In genomic region chr1:1001057-1001630, GRCh38 we compare ENCODE assay signal across 7 cellular contexts. TPM values are rescaled to one million over a fixed set of nuclear protein-coding genes. Genes with fewer than 3 reads are reported as not detected.
A peak's percentile ranks its signal among the peaks of the same experiment; 100 is the strongest.
DNase-seq lines count a peak whose midpoint lies in the region; ATAC-seq, FAIRE-seq and TF ChIP-seq lines count a peak whose summit lies in the region.
"Had no signal": no experiment of that assay in that cellular context is flagged by ENCODE, and none has a peak within 500 bp of the region (broad histone marks: within the 10 kb centered on the region; RNA-seq: fewer than 3 reads in every experiment).

No MANE protein-coding gene starts in this region.

- H3K4me2 ChIP-seq in mesenchymal stem cell (ENCODE audit: low read length, poor library complexity, severe bottlenecking), result peak overlapping the region; percentile 99

- H3K4ac ChIP-seq in mesenchymal stem cell (ENCODE audit: low read depth in 1 of 2, low read length in 2 of 2), result peak overlapping the region in 1 of 2 experiments; percentile 57

- peaks cover 24% of the 10 kb centered on the region for H3K4me1 Mint-ChIP-seq in CD8-positive, alpha-beta T cell (ENCODE audit: low read depth)
- peaks cover 11% of the 10 kb centered on the region for H3K4me1 Mint-ChIP-seq in activated T-cell treated with anti-CD3 and anti-CD28 coated beads, Interleukin-2, amount 50 U/mL, for 72 hours (ENCODE audit: low read depth)

- H3K27ac Mint-ChIP-seq in CD8-positive, alpha-beta T cell, result peak overlapping the region; percentile 94
- H3K27ac Mint-ChIP-seq in activated T-cell treated with anti-CD3 and anti-CD28 coated beads, Interleukin-2, amount 50 U/mL, for 72 hours, result no peak overlapping the region

- H2BK5ac ChIP-seq in mesenchymal stem cell (ENCODE audit: low read depth, low read length, poor library complexity, severe bottlenecking), result no peak overlapping the region

- H3K27ac ChIP-seq in CD8-positive, alpha-beta T cell (ENCODE audit: low read depth, low read length), result no peak overlapping the region
- H3K27ac ChIP-seq in mesenchymal stem cell (ENCODE audit: low read length, poor library complexity, severe bottlenecking), result no peak overlapping the region

- no peak for ATAC-seq in CD8-positive, alpha-beta T cell
- ATAC-seq in activated T-cell treated with anti-CD3 and anti-CD28 coated beads, Interleukin-2, amount 50 U/mL, for 72 hours (replicated peaks in 1 of 2), result no peak
- no peak for ATAC-seq in HG02763 (IDR thresholded peaks at IDR 0.05; ENCODE audit: unreplicated experiment)

- peak overlapping the region; percentile 34 to 35 for H3K18ac ChIP-seq in mesenchymal stem cell (ENCODE audit: low read depth in 1 of 2, low read length in 2 of 2)

- CTCF ChIA-PET in CD8-positive, alpha-beta T cell (lab: Charles Lee), result interaction anchor here (0.8 to 3.7 kb wide), 10 partner anchors 8 to 63 kb away, joined by 3 to 34 read pairs (median 7); partner anchors contain the start of genes ISG15 and PERM1

- DNase-seq in CD8-positive, alpha-beta T cell, result no peak
- no peak for DNase-seq in activated T-cell treated with anti-CD3 and anti-CD28 coated beads, Interleukin-2, amount 50 U/mL, for 72 hours
- DNase-seq in mesenchymal stem cell (no peak), NCI-H2196 treated with DMSO at 0.1 percent for 48 hours (lab: John Stamatoyannopoulos, UW; ENCODE audit: unreplicated experiment) (no peak), D721Med (ENCODE audit: insufficient read length, low spot score) (no peak)

- H3K9ac ChIP-seq in mesenchymal stem cell (ENCODE audit: low read length), result peak overlapping the region; percentile 83

- H3K9me3 Mint-ChIP-seq in CD8-positive, alpha-beta T cell, result no peaks in the 10 kb centered on the region
- H3K9me3 Mint-ChIP-seq in activated T-cell treated with anti-CD3 and anti-CD28 coated beads, Interleukin-2, amount 50 U/mL, for 72 hours, result no peaks in the 10 kb centered on the region

- TF ChIP-seq CTCF in CD8-positive, alpha-beta T cell (IDR thresholded peaks at IDR 0.05), result no peak
- no peak for TF ChIP-seq CTCF in D721Med (IDR thresholded peaks at IDR 0.05; ENCODE audit: insufficient read depth, missing control alignments)

- no peak overlapping the region for H3K23ac ChIP-seq in mesenchymal stem cell (ENCODE audit: low read length in 2 of 2)

- no peak overlapping the region for H3K14ac ChIP-seq in mesenchymal stem cell (ENCODE audit: low read length in 2 of 2)

- peaks cover 33% of the 10 kb centered on the region for H3K27me3 Mint-ChIP-seq in CD8-positive, alpha-beta T cell (ENCODE audit: low read depth)
- peaks cover 35% of the 10 kb centered on the region for H3K27me3 Mint-ChIP-seq in activated T-cell treated with anti-CD3 and anti-CD28 coated beads, Interleukin-2, amount 50 U/mL, for 72 hours (ENCODE audit: low read depth)

- intact Hi-C loops in CD8-positive, alpha-beta T cell (cut with DNase I, micrococcal nuclease), result loop anchor here (1.0 to 5.0 kb wide), 3 partner anchors 12 to 61 kb away; partner anchors contain the start of gene ISG15 (in 1 of the 2)

- no peaks in the 10 kb centered on the region for H3K36me3 Mint-ChIP-seq in CD8-positive, alpha-beta T cell
- peaks cover 0 to 2% of the 10 kb centered on the region in 2 donors for H3K36me3 Mint-ChIP-seq in activated T-cell treated with anti-CD3 and anti-CD28 coated beads, Interleukin-2, amount 50 U/mL, for 72 hours (ENCODE audit: insufficient read depth in 2 of 2)

- peak overlapping the region; percentile 46 for H2BK120ac ChIP-seq in mesenchymal stem cell (ENCODE audit: low read depth, low read length)

- H2AK5ac ChIP-seq in mesenchymal stem cell (ENCODE audit: low read length, severe bottlenecking), result no peak overlapping the region

- H2BK12ac ChIP-seq in mesenchymal stem cell (ENCODE audit: low read length in 2 of 2), result peak overlapping the region in 1 of 2 experiments; percentile 90

- peaks cover 59% of the 10 kb centered on the region for H3K4me1 ChIP-seq in CD8-positive, alpha-beta T cell (ENCODE audit: insufficient read depth, low read length)
- H3K4me1 ChIP-seq in mesenchymal stem cell (ENCODE audit: control insufficient read depth, insufficient read depth, low read depth, low read length), result peaks cover 57% of the 10 kb centered on the region

- peak overlapping the region; percentile 50 for H3K4me3 ChIP-seq in CD8-positive, alpha-beta T cell (ENCODE audit: low read depth, low read length)
- peak overlapping the region; percentile 47 to 55 for H3K4me3 ChIP-seq in mesenchymal stem cell (ENCODE audit: insufficient read depth in 1 of 2, low read depth in 1 of 2, low read length in 2 of 2)

- H2AFZ ChIP-seq in mesenchymal stem cell (ENCODE audit: low read depth, low read length), result no peak overlapping the region

- peak overlapping the region; percentile 75 for H2BK15ac ChIP-seq in mesenchymal stem cell (ENCODE audit: low read depth, poor library complexity, severe bottlenecking)

- H3K36me3 ChIP-seq in CD8-positive, alpha-beta T cell (ENCODE audit: insufficient read depth, low read length), result no peaks in the 10 kb centered on the region
- H3K36me3 ChIP-seq in mesenchymal stem cell (ENCODE audit: control insufficient read depth in 1 of 2, insufficient read depth in 2 of 2, low read depth in 1 of 2, low read length in 2 of 2), result peaks cover 0 to 11% of the 10 kb centered on the region in 2 experiments

- WGBS in mesenchymal stem cell, result 5% methylated on average over 27 of the region's 36 CpGs

- peaks cover 49% of the 10 kb centered on the region for H3K27me3 ChIP-seq in CD8-positive, alpha-beta T cell (ENCODE audit: insufficient read depth, low read length)
- H3K27me3 ChIP-seq in mesenchymal stem cell (ENCODE audit: control insufficient read depth in 1 of 2, insufficient read depth in 1 of 2, low read length in 2 of 2), result peaks cover 16 to 83% of the 10 kb centered on the region in 2 experiments

- POLR2A ChIA-PET in CD8-positive, alpha-beta T cell (lab: Charles Lee), result interaction anchor here (1.1 kb wide), 1 partner anchor 12 kb away, joined by 3 read pairs; the partner anchor contains the start of gene ISG15

- peaks cover 4% of the 10 kb centered on the region for H3K79me1 ChIP-seq in mesenchymal stem cell (replicated peaks; ENCODE audit: low read length, poor library complexity, severe bottlenecking)

- no peak overlapping the region for H4K91ac ChIP-seq in mesenchymal stem cell (ENCODE audit: low read length)

- no peaks in the 10 kb centered on the region for H3K9me3 ChIP-seq in CD8-positive, alpha-beta T cell (ENCODE audit: low read length)
- H3K9me3 ChIP-seq in mesenchymal stem cell (ENCODE audit: control insufficient read depth, low read length), result no peaks in the 10 kb centered on the region

- peak overlapping the region; percentile 82 for H3K4me3 Mint-ChIP-seq in CD8-positive, alpha-beta T cell
- H3K4me3 Mint-ChIP-seq in activated T-cell treated with anti-CD3 and anti-CD28 coated beads, Interleukin-2, amount 50 U/mL, for 72 hours, result peak overlapping the region; percentile 80 to 81

- H4K8ac ChIP-seq in mesenchymal stem cell (ENCODE audit: low read length), result peak overlapping the region; percentile 75

- FAIRE-seq in D721Med (lab: Jason Lieb, UNC), result no peak

RNA-seq across cellular contexts. Expression of gene HES4, which starts 1.2 kb away (rescaled TPM):
- 10 to 100 TPM; 26.0 to 30.9 TPM for total RNA-seq in CD8-positive, alpha-beta T cell
- 1 to 10 TPM; 7.8 to 9.9 TPM for total RNA-seq in activated T-cell treated with anti-CD3 and anti-CD28 coated beads, Interleukin-2, amount 50 U/mL, for 72 hours
- 28.5 TPM for polyA plus RNA-seq in mesenchymal stem cell (2013, experiment 1 of 2)
- 25.8 TPM for polyA plus RNA-seq in mesenchymal stem cell (2013, experiment 2 of 2)

RNA-seq across cellular contexts. Expression of gene ISG15, which starts 12.2 kb away (rescaled TPM):
- 10 to 100 TPM; 56.4 to 58.4 TPM for total RNA-seq in CD8-positive, alpha-beta T cell
- total RNA-seq in activated T-cell treated with anti-CD3 and anti-CD28 coated beads, Interleukin-2, amount 50 U/mL, for 72 hours, result 100 to 1,000 TPM in 1 of 2 donors, 10 to 100 TPM in 1; 81.0 to 197 TPM
- polyA plus RNA-seq in mesenchymal stem cell (2013, experiment 1 of 2), result 70.3 TPM
- polyA plus RNA-seq in mesenchymal stem cell (2013, experiment 2 of 2), result 75.0 TPM

RNA-seq across cellular contexts. Expression of gene AGRN, which starts 18.8 kb away (rescaled TPM):
- 10 to 100 TPM; 12.1 to 14.0 TPM for total RNA-seq in CD8-positive, alpha-beta T cell
- 100 to 1,000 TPM in 1 of 2 donors, 10 to 100 TPM in 1; 69.0 to 112 TPM for total RNA-seq in activated T-cell treated with anti-CD3 and anti-CD28 coated beads, Interleukin-2, amount 50 U/mL, for 72 hours
- 64.9 TPM for polyA plus RNA-seq in mesenchymal stem cell (2013, experiment 1 of 2)
- 62.3 TPM for polyA plus RNA-seq in mesenchymal stem cell (2013, experiment 2 of 2)

RNA-seq across cellular contexts. Expression of gene PERM1, which starts 19.3 kb away (rescaled TPM):
- under 1 TPM in 1 of 2 experiments, not detected in 1; 0.08 TPM for total RNA-seq in CD8-positive, alpha-beta T cell
- not detected for total RNA-seq in activated T-cell treated with anti-CD3 and anti-CD28 coated beads, Interleukin-2, amount 50 U/mL, for 72 hours
- polyA plus RNA-seq in mesenchymal stem cell (2013, experiment 1 of 2), result not detected
- not detected for polyA plus RNA-seq in mesenchymal stem cell (2013, experiment 2 of 2)
- total RNA-seq: dermis microvascular lymphatic vessel endothelial cell had no signal

RNA-seq across cellular contexts. Expression of gene PLEKHN1, which starts 34.9 kb away (rescaled TPM):
- under 1 TPM; 0.56 to 0.60 TPM for total RNA-seq in CD8-positive, alpha-beta T cell
- total RNA-seq in activated T-cell treated with anti-CD3 and anti-CD28 coated beads, Interleukin-2, amount 50 U/mL, for 72 hours, result 1 to 10 TPM; 1.9 to 2.3 TPM
- 0.75 TPM for polyA plus RNA-seq in mesenchymal stem cell (2013, experiment 1 of 2)
- polyA plus RNA-seq in mesenchymal stem cell (2013, experiment 2 of 2), result 0.60 TPM

Comparison
In these comparisons a context has a peak if more than half of its experiments do, and no peak if none do; other contexts are left out.
1. RNA of gene AGRN, which starts 18.8 kb away (total RNA-seq): 69.0 to 112 TPM in activated T-cell treated with anti-CD3 and anti-CD28 coated beads, Interleukin-2, amount 50 U/mL, for 72 hours; 12.1 to 14.0 TPM in CD8-positive, alpha-beta T cell; every median in the first group is over 4 times any median in the second.